Comparison of ENCODE assay signal across 8 cellular contexts in the genomic region with DNA sequence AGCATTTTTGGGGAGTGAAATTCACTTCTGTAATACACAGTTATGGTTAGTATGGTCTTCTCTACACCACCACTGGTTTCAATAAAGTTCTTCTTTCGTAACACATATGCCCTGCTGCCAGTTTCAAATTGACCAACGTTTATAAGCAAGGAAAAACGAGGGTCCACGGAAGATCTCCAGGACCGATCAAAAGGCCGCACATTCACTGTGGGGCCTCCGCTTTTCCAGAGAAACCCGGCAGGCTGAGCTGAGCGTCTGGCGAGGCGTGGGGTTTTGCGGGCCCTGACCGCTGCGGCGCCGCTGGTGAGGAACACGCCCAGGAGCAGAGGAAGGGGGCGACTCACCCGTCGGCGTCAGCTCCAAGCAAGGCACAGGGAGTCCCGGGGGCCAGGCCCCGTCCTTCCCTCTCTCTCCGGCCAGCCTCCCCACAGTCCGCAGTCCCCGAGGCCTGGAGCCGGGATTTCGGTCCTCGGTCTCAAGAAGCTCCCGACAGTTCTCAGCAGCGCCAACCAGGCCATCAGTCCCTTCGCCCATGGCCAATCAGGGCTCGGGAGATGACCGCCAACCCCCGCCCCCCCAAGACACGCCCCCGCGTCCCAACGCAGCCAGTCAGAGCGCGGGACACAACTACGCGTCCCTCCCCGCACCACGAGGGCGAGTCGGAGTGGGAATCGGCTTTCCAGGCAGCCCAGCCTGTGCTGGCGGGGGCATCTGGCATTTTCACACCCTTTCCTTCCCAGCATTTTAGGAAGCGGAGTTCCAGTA. TPM values are rescaled to one million over a fixed set of nuclear protein-coding genes. Genes with fewer than 3 reads are reported as not detected.
DNase-seq lines count a peak whose midpoint lies in the region; ATAC-seq and TF ChIP-seq lines count a peak whose summit lies in the region.

Gene MTERF2 (minus strand): TSS at position 522 of the 765 bp plus-strand sequence. CDS start 8,432 bp downstream, outside the sequence.

- DNase-seq in NCI-H2196 (lab: John Stamatoyannopoulos, UW; ENCODE audit: unreplicated experiment) = peak; percentile 94
- peak; percentile 64 to 72 (median 70) for DNase-seq in activated CD4-positive, CD25-positive, alpha-beta regulatory T cell (lab: John Stamatoyannopoulos, UW)
- peak; percentile 71 for DNase-seq in central memory CD4-positive, alpha-beta T cell
- peak; percentile 91 for DNase-seq in inferior parietal cortex (ENCODE audit: extremely low spot score)
- DNase-seq in spleen = peak; percentile 95

- peak within 1 kb of the TSS; percentile 68 for H2AFZ ChIP-seq in ACC112 (ENCODE audit: low read length, unreplicated experiment)

- H3K4me1 ChIP-seq in ACC112 (ENCODE audit: control insufficient read depth, insufficient read depth, low read length, unreplicated experiment) (peaks cover 24% of the 10 kb centered on the region), spleen (peaks cover 0 to 40% (median 19%) of the 10 kb centered on the region in 6 donors)

- H3K27ac ChIP-seq in ACC112 (ENCODE audit: low read depth, low read length) = peak within 1 kb of the TSS; percentile 58
- H3K27ac ChIP-seq in spleen = peak within 1 kb of the TSS; percentile 78 to 90 (median 86)

- H3K27me3 ChIP-seq in ACC112 (ENCODE audit: insufficient read depth, low read length) = no peaks in the 10 kb centered on the region
- H3K27me3 ChIP-seq in spleen (replicated peaks in 1 of 7) = no peaks in the 10 kb centered on the region

- H3K79me2 ChIP-seq in ACC112 (ENCODE audit: control insufficient read depth, insufficient read depth, low read length, unreplicated experiment) = peaks cover 14% of the 10 kb centered on the region

- TF ChIP-seq CTCF in spleen (IDR thresholded peaks at IDR 0.05 in 8 of 11, conservative IDR thresholded peaks at IDR 0.05 in 3 of 11) = peak in 2 of 11 experiments; percentile 11 to 21

- WGBS in spleen, 5 donors = 0 to 1% (median 0%) methylated on average over 19 to 50 of the region's 50 CpGs

- peak; percentile 95 for ATAC-seq in GM18868 (IDR thresholded peaks at IDR 0.05; ENCODE audit: unreplicated experiment)
- ATAC-seq in HG03103 (IDR thresholded peaks at IDR 0.05; ENCODE audit: low read depth, unreplicated experiment) = peak; percentile 87

- intact Hi-C loops in spleen (cut with DNase I; ENCODE audit: low total_unique reads) = no loop called here

- no peaks in the 10 kb centered on the region for H3K36me3 ChIP-seq in ACC112 (ENCODE audit: insufficient read depth, low read length)
- H3K36me3 ChIP-seq in spleen = no peaks in the 10 kb centered on the region

- H3K4me3 ChIP-seq in ACC112 (ENCODE audit: low read depth, low read length) (peak within 1 kb of the TSS; percentile 84), spleen (peak within 1 kb of the TSS; percentile 55 to 86 (median 74))

- H3K9me3 ChIP-seq in spleen = no peaks in the 10 kb centered on the region

- TF ChIP-seq POLR2A in spleen (IDR thresholded peaks at IDR 0.05) = peak in 1 of 3 donors; percentile 31

RNA-seq across cellular contexts. Expression of gene MTERF2, which starts in this region (rescaled TPM):
- 10 to 100 TPM in 3 of 7 donors, 1 to 10 TPM in 4; 7.9 to 21.2 (median 9.7) TPM for total RNA-seq in spleen
- polyA plus RNA-seq in spleen = 10 to 100 TPM in 1 of 3 donors, 1 to 10 TPM in 2; 6.8 to 11.5 (median 9.7) TPM

Comparison
In these comparisons a context has a peak if more than half of its experiments do, and no peak if none do; other contexts are left out.
1. Peak in every context shown above with its lines: DNase-seq, ATAC-seq, H3K4me3 ChIP-seq and H3K27ac ChIP-seq.